Comparison of ENCODE assay signal across 11 cellular contexts in genomic region chr7:2972531-2973161, GRCh38.
A peak's percentile ranks its signal among the peaks of the same experiment; 100 is the strongest.
DNase-seq lines count a peak whose midpoint lies in the region; ATAC-seq and TF ChIP-seq lines count a peak whose summit lies in the region.
"Had no signal": no experiment of that assay in that cellular context is flagged by ENCODE, and none has a peak within 500 bp of the region (broad histone marks: within the 10 kb centered on the region; RNA-seq: fewer than 3 reads in every experiment).

No MANE protein-coding gene starts in this region.

- no peaks in the 10 kb centered on the region for H3K9me3 Mint-ChIP-seq in T-helper 2 cell treated with Interferon-gamma antibody and Interleukin-4, amounts not matched to agents 5 μg/mL and 100 μg/mL, for 36 hours
- H3K9me3 Mint-ChIP-seq in natural killer cell, result no peaks in the 10 kb centered on the region

- peak overlapping the region; percentile 35 for H3K4me3 Mint-ChIP-seq in T-helper 2 cell treated with Interferon-gamma antibody and Interleukin-4, amounts not matched to agents 5 μg/mL and 100 μg/mL, for 36 hours
- peak overlapping the region; percentile 76 for H3K4me3 Mint-ChIP-seq in natural killer cell

- no peak for DNase-seq in T-helper 2 cell treated with Interferon-gamma antibody and Interleukin-4, amounts not matched to agents 5 μg/mL and 100 μg/mL, for 36 hours (ENCODE audit: low spot score)
- no peak for DNase-seq in natural killer cell
- no peak for DNase-seq in stimulated activated naive CD4-positive, alpha-beta T cell treated with Interleukin-2 at 50 U/mL for 16 hours (lab: John Stamatoyannopoulos, UW)
- no peak for DNase-seq in CD1c-positive myeloid dendritic cell (ENCODE audit: extremely low spot score)
- DNase-seq in DMS53 (lab: John Stamatoyannopoulos, UW), result no peak
- DNase-seq: NCI-H1105, NCI-H69, Right ventricle myocardium superior had no signal

- H3K27ac Mint-ChIP-seq in T-helper 2 cell treated with Interferon-gamma antibody and Interleukin-4, amounts not matched to agents 5 μg/mL and 100 μg/mL, for 36 hours, result no peak overlapping the region
- no peak overlapping the region for H3K27ac Mint-ChIP-seq in natural killer cell

- intact Hi-C loops in natural killer cell (cut with micrococcal nuclease), result no loop called here

- peak; percentile 22 for ATAC-seq in GM18858 (IDR thresholded peaks at IDR 0.05; ENCODE audit: unreplicated experiment)
- peak; percentile 17 for ATAC-seq in GM21390 (IDR thresholded peaks at IDR 0.05; ENCODE audit: unreplicated experiment)
- peak in 2 of 3 donors; percentile 33 to 44 for ATAC-seq in natural killer cell
- ATAC-seq: left lobe of liver had no signal

- H3K4me1 Mint-ChIP-seq in T-helper 2 cell treated with Interferon-gamma antibody and Interleukin-4, amounts not matched to agents 5 μg/mL and 100 μg/mL, for 36 hours (ENCODE audit: low read depth), result peaks cover 10% of the 10 kb centered on the region
- peaks cover 26 to 37% of the 10 kb centered on the region in 2 donors for H3K4me1 Mint-ChIP-seq in natural killer cell

- TF ChIP-seq CTCF in natural killer cell (IDR thresholded peaks at IDR 0.05), result no peak

- peaks cover 29% of the 10 kb centered on the region for H3K36me3 Mint-ChIP-seq in T-helper 2 cell treated with Interferon-gamma antibody and Interleukin-4, amounts not matched to agents 5 μg/mL and 100 μg/mL, for 36 hours (ENCODE audit: low read depth)
- H3K36me3 Mint-ChIP-seq in natural killer cell, result no peaks in the 10 kb centered on the region

- no peaks in the 10 kb centered on the region for H3K27me3 Mint-ChIP-seq in T-helper 2 cell treated with Interferon-gamma antibody and Interleukin-4, amounts not matched to agents 5 μg/mL and 100 μg/mL, for 36 hours (ENCODE audit: low read depth)
- H3K27me3 Mint-ChIP-seq in natural killer cell (ENCODE audit: low read depth in 2 of 2), result no peaks in the 10 kb centered on the region
